Comparison of ENCODE assay signal across 30 cellular contexts in genomic region chr6:677919-678318, GRCh38. TPM values are rescaled to one million over a fixed set of nuclear protein-coding genes. Genes with fewer than 3 reads are reported as not detected.
"Had no signal": no experiment of that assay in that cellular context is flagged by ENCODE, and none has a peak within 500 bp of the region (broad histone marks: within the 10 kb centered on the region; RNA-seq: fewer than 3 reads in every experiment).

No MANE protein-coding gene starts in this region.

- H3K4me1 ChIP-seq: ascending aorta, body of pancreas had no signal

- H3K4me3 ChIP-seq: ascending aorta, body of pancreas, MG63, SK-N-MC had no signal

- H3K9ac ChIP-seq: KMS-11 had no signal

- H3K4me3 Mint-ChIP-seq: activated CD8-positive, alpha-beta memory T cell treated with anti-CD3 and anti-CD28 coated beads, Interleukin-2, amount 10 ng/mL, durations not matched to agents 7 days and 5 days; activated naive CD4-positive, alpha-beta T cell treated with anti-CD3 and anti-CD28 coated beads, Interleukin-2, amount 50 U/mL, for 24 hours; activated T-cell treated with anti-CD3 and anti-CD28 coated beads, Interleukin-2, amount 50 U/mL, for 24 hours; activated T-helper 1 cell treated with anti-CD3 and anti-CD28 coated beads, Interleukin-12 subunit alpha, Interleukin-12 subunit beta, Interleukin-2, Interleukin-4 antibody, amounts not matched to agents 30 ng/mL and 10 ng/mL and 1 ng/mL, durations not matched to agents 14 hours and 24 hours and 36 hours had no signal

- ATAC-seq: activated CD4-positive, CD25-positive, alpha-beta regulatory T cell treated with anti-CD3 and anti-CD28 coated beads, Interleukin-2, amount 50 U/mL, for 24 hours; activated CD8-positive, alpha-beta memory T cell treated with anti-CD3 and anti-CD28 coated beads, Interleukin-2, amount 10 ng/mL, durations not matched to agents 7 days and 5 days; body of pancreas had no signal

- H3K27me3 Mint-ChIP-seq: activated CD8-positive, alpha-beta memory T cell treated with anti-CD3 and anti-CD28 coated beads, Interleukin-2, amount 10 ng/mL, durations not matched to agents 7 days and 5 days; activated naive CD4-positive, alpha-beta T cell treated with anti-CD3 and anti-CD28 coated beads, Interleukin-2, amount 50 U/mL, for 24 hours; activated T-cell treated with anti-CD3 and anti-CD28 coated beads, Interleukin-2, amount 50 U/mL, for 24 hours had no signal

- FAIRE-seq: bronchial epithelial cell, RCC 7860 had no signal

- H3K4me2 ChIP-seq: KMS-11 had no signal

- DNase-seq: activated CD4-positive, alpha-beta T cell treated with anti-CD3 and anti-CD28 coated beads for 48 hours; activated CD4-positive, alpha-beta T cell treated with anti-CD3 and anti-CD28 coated beads, Interleukin-2, amount 50 U/mL, for 48 hours; activated CD8-positive, alpha-beta memory T cell treated with anti-CD3 and anti-CD28 coated beads, Interleukin-2, amount 10 ng/mL, durations not matched to agents 7 days and 5 days; activated effector memory CD4-positive, alpha-beta T cell treated with Interleukin-2 at 50 U/mL for 16 hours; activated naive CD4-positive, alpha-beta T cell; activated T-cell treated with anti-CD3 and anti-CD28 coated beads, Interleukin-2, amount 50 U/mL, for 24 hours; amniotic stem cell; body of pancreas; central memory CD4-positive, alpha-beta T cell; MG63; MV-4-11; NCI-H1092 treated with DMSO at 0.1 percent for 48 hours; NCI-H1417 treated with DMSO at 0.1 percent for 48 hours; NCI-H1694 treated with DMSO at 0.1 percent for 48 hours; NCI-H2029 treated with DMSO at 0.1 percent for 48 hours; NCI-H345; NCI-H510A treated with DMSO at 0.1 percent for 48 hours; NK-92 treated with Interleukin-12 subunit alpha and Interleukin-12 subunit beta, amount 100 ng/mL, for 24 hours; OCI-M1; SIG-M5; T-helper 1 cell; WERI-Rb-1 had no signal

- H3K36me3 ChIP-seq: ascending aorta, MG63 had no signal

- H3K27ac Mint-ChIP-seq: activated CD8-positive, alpha-beta memory T cell treated with anti-CD3 and anti-CD28 coated beads, Interleukin-2, amount 10 ng/mL, durations not matched to agents 7 days and 5 days; activated naive CD4-positive, alpha-beta T cell treated with anti-CD3 and anti-CD28 coated beads, Interleukin-2, amount 50 U/mL, for 24 hours; activated T-cell treated with anti-CD3 and anti-CD28 coated beads, Interleukin-2, amount 50 U/mL, for 24 hours; activated T-helper 1 cell treated with anti-CD3 and anti-CD28 coated beads, Interleukin-12 subunit alpha, Interleukin-12 subunit beta, Interleukin-2, Interleukin-4 antibody, amounts not matched to agents 30 ng/mL and 10 ng/mL and 1 ng/mL, durations not matched to agents 14 hours and 24 hours and 36 hours had no signal

- H3K9me3 ChIP-seq: ascending aorta, body of pancreas, MG63 had no signal

- H3K9me3 Mint-ChIP-seq: activated naive CD4-positive, alpha-beta T cell treated with anti-CD3 and anti-CD28 coated beads, Interleukin-2, amount 50 U/mL, for 24 hours; activated T-cell treated with anti-CD3 and anti-CD28 coated beads, Interleukin-2, amount 50 U/mL, for 24 hours; activated T-helper 1 cell treated with anti-CD3 and anti-CD28 coated beads, Interleukin-12 subunit alpha, Interleukin-12 subunit beta, Interleukin-2, Interleukin-4 antibody, amounts not matched to agents 30 ng/mL and 10 ng/mL and 1 ng/mL, durations not matched to agents 14 hours and 24 hours and 36 hours had no signal

- H3K27me3 ChIP-seq: ascending aorta, body of pancreas, MG63 had no signal

- H3K27ac ChIP-seq: ascending aorta, body of pancreas, KMS-11, SK-N-MC, WERI-Rb-1 had no signal

RNA-seq across cellular contexts. Expression of gene HUS1B, which starts 21.0 kb away (rescaled TPM):
- total RNA-seq: ascending aorta had no signal
